24 cellular contexts compared by ENCODE assay signal in genomic region chr3:22315925-22316324, GRCh38.
"Had no signal": no experiment of that assay in that cellular context is flagged by ENCODE, and none has a peak within 500 bp of the region (broad histone marks: within the 10 kb centered on the region; RNA-seq: fewer than 3 reads in every experiment).

No MANE protein-coding gene starts in this region.

- H3K9me3 Mint-ChIP-seq: memory B cell had no signal

- H3K4me3 ChIP-seq: colonic mucosa, dorsolateral prefrontal cortex, gastrocnemius medialis, heart left ventricle, ovary, prostate gland, right atrium auricular region, thoracic aorta, vagina had no signal

- H3K27ac Mint-ChIP-seq: activated naive CD8-positive, alpha-beta T cell treated with anti-CD3 and anti-CD28 coated beads, Interleukin-2, amount 10 ng/mL, durations not matched to agents 7 days and 5 days; activated T-cell treated with anti-CD3 and anti-CD28 coated beads, Interleukin-2, amount 50 U/mL, for 24 hours; memory B cell; natural killer cell treated with Interleukin-12 subunit alpha and Interleukin-12 subunit beta and Interleukin-15 and Interleukin-18, amount 100 ng/mL, for 72 hours; T-helper 2 cell treated with Interferon-gamma antibody and Interleukin-4, amounts not matched to agents 5 μg/mL and 100 μg/mL, for 36 hours; type B pancreatic cell had no signal

- H3K36me3 ChIP-seq: colonic mucosa, gastrocnemius medialis, heart left ventricle, ovary, prostate gland, right atrium auricular region, thoracic aorta, vagina had no signal

- H3K27me3 Mint-ChIP-seq: activated naive CD8-positive, alpha-beta T cell treated with anti-CD3 and anti-CD28 coated beads, Interleukin-2, amount 10 ng/mL, durations not matched to agents 7 days and 5 days; activated T-cell treated with anti-CD3 and anti-CD28 coated beads, Interleukin-2, amount 50 U/mL, for 24 hours; memory B cell; natural killer cell treated with Interleukin-12 subunit alpha and Interleukin-12 subunit beta and Interleukin-15 and Interleukin-18, amount 100 ng/mL, for 72 hours; type B pancreatic cell had no signal

- H3K9me3 ChIP-seq: colonic mucosa, gastrocnemius medialis, ovary, prostate gland, right atrium auricular region, thoracic aorta, vagina had no signal

- H3K4me1 ChIP-seq: colonic mucosa, gastrocnemius medialis, heart left ventricle, prostate gland, right atrium auricular region, vagina had no signal

- H3K36me3 Mint-ChIP-seq: activated naive CD8-positive, alpha-beta T cell treated with anti-CD3 and anti-CD28 coated beads, Interleukin-2, amount 10 ng/mL, durations not matched to agents 7 days and 5 days; memory B cell; type B pancreatic cell had no signal

- DNase-seq: activated CD4-positive, alpha-beta T cell treated with anti-CD3 and anti-CD28 coated beads for 1 hour; activated CD8-positive, alpha-beta memory T cell treated with anti-CD3 and anti-CD28 coated beads, Interleukin-2, amount 50 U/mL, for 4 hours; activated naive CD4-positive, alpha-beta T cell treated with Interleukin-2 at 50 U/mL for 16 hours; activated naive CD8-positive, alpha-beta T cell treated with anti-CD3 and anti-CD28 coated beads, Interleukin-2, amount 10 ng/mL, durations not matched to agents 7 days and 5 days; activated T-cell treated with anti-CD3 and anti-CD28 coated beads, Interleukin-2, amount 50 U/mL, for 24 hours; amniotic stem cell; colonic mucosa; dorsolateral prefrontal cortex; gastrocnemius medialis; heart left ventricle; islet precursor cell; left cardiac atrium; ovary; stimulated activated CD4-positive, alpha-beta T cell treated with anti-CD3 and anti-CD28 coated beads, Interleukin-4, amount 100 ng/mL, for 24 hours; stimulated activated naive CD4-positive, alpha-beta T cell treated with Interleukin-2 at 50 U/mL for 16 hours had no signal

- H3K27ac ChIP-seq: colonic mucosa, dorsolateral prefrontal cortex, epithelial cell of prostate, gastrocnemius medialis, heart left ventricle, ovary, prostate gland, right atrium auricular region, thoracic aorta, vagina had no signal

- H3K27me3 ChIP-seq: colonic mucosa, gastrocnemius medialis, heart left ventricle, ovary, right atrium auricular region, vagina had no signal

- H3K4me3 Mint-ChIP-seq: activated naive CD8-positive, alpha-beta T cell treated with anti-CD3 and anti-CD28 coated beads, Interleukin-2, amount 10 ng/mL, durations not matched to agents 7 days and 5 days; activated T-cell treated with anti-CD3 and anti-CD28 coated beads, Interleukin-2, amount 50 U/mL, for 24 hours; memory B cell; natural killer cell treated with Interleukin-12 subunit alpha and Interleukin-12 subunit beta and Interleukin-15 and Interleukin-18, amount 100 ng/mL, for 72 hours; T-helper 2 cell treated with Interferon-gamma antibody and Interleukin-4, amounts not matched to agents 5 μg/mL and 100 μg/mL, for 36 hours; type B pancreatic cell had no signal

- H3K4me1 Mint-ChIP-seq: activated naive CD8-positive, alpha-beta T cell treated with anti-CD3 and anti-CD28 coated beads, Interleukin-2, amount 10 ng/mL, durations not matched to agents 7 days and 5 days; memory B cell had no signal
